ENCODE assay signal across 10 cellular contexts in the genomic region with DNA sequence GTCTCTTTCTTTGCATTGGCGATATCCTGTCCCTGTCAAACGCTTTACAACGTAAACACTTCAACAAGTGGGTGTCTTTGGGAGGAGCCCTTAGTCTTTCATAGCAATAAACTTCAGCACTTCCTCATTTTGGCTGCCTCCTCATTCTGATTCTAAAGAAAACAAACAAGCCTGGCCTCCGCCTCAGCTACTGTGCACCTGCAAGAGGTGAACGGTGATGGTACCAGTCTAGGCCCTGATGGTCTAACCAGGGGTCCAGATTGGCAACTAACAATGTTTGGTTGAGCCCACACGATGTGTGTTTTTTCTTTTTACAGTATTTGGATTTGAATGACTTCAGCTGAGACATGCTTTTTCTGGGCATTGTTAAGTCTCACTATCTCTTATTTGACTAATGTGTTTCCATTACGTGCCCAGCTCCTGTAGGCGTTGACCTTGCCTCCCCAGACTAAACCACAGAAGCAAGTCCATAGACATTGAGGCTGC. TPM values are rescaled to one million over a fixed set of nuclear protein-coding genes. Genes with fewer than 3 reads are reported as not detected.
DNase-seq lines count a peak whose midpoint lies in the region; ATAC-seq and TF ChIP-seq lines count a peak whose summit lies in the region.
"Had no signal": no experiment of that assay in that cellular context is flagged by ENCODE, and none has a peak within 500 bp of the region (broad histone marks: within the 10 kb centered on the region; RNA-seq: fewer than 3 reads in every experiment).

No MANE protein-coding gene starts in this region.

- POLR2A ChIA-PET in T-cell (lab: Charles Lee): interaction anchor here in 1 of 2 donors (0.6 kb wide), 1 partner anchor 1845 kb away, joined by 3 read pairs; no protein-coding TSS in a partner anchor

- no peaks in the 10 kb centered on the region for H3K4me1 ChIP-seq in smooth muscle cell (ENCODE audit: low read depth)
- H3K4me1 ChIP-seq: A549 had no signal

- DNase-seq in activated CD4-positive, CD25-positive, alpha-beta regulatory T cell (lab: John Stamatoyannopoulos, UW): no peak
- DNase-seq in T-cell: peak in 17 of 34 experiments; percentile 1 to 37 (median 3)
- no peak for DNase-seq in smooth muscle cell (lab: John Stamatoyannopoulos, UW; ENCODE audit: unreplicated experiment)
- no peak for DNase-seq in HK-2 (ENCODE audit: unreplicated experiment)
- DNase-seq in hepatic stellate cell (ENCODE audit: low spot score): no peak
- DNase-seq in left lobe of liver (ENCODE audit: low spot score): no peak

- peaks cover 0 to 2% of the 10 kb centered on the region in 2 donors for H3K27me3 Mint-ChIP-seq in T-cell

- H2AFZ ChIP-seq in smooth muscle cell (ENCODE audit: low read depth): peak overlapping the region; percentile 41

- no peak overlapping the region for H3K4me3 ChIP-seq in smooth muscle cell
- H3K4me3 ChIP-seq: A549 had no signal

- peak; percentile 83 to 88 for ATAC-seq in activated CD4-positive, CD25-positive, alpha-beta regulatory T cell treated with anti-CD3 and anti-CD28 coated beads, Interleukin-2, amount 50 U/mL, for 24 hours
- ATAC-seq in HG03139 (IDR thresholded peaks at IDR 0.05; ENCODE audit: unreplicated experiment) (peak; percentile 87), T-cell (replicated peaks in 1 of 4) (peak; percentile 87 to 93 (median 88)), left lobe of liver (no peak)
- ATAC-seq: A549, Panc1 had no signal

- no peaks in the 10 kb centered on the region for H3K9me3 ChIP-seq in smooth muscle cell (replicated peaks; ENCODE audit: low read depth)
- H3K9me3 ChIP-seq: A549 had no signal

- no peaks in the 10 kb centered on the region for H3F3A ChIP-seq in smooth muscle cell (ENCODE audit: low read depth)

- H3K9ac ChIP-seq in smooth muscle cell (ENCODE audit: low read depth): no peak overlapping the region

- no peaks in the 10 kb centered on the region for H3K27me3 ChIP-seq in smooth muscle cell (ENCODE audit: low read depth)

- peaks cover 12 to 16% (median 15%) of the 10 kb centered on the region in 3 donors for H3K4me1 Mint-ChIP-seq in T-cell

- WGBS in smooth muscle cell (ENCODE audit: low lambda C conversion rate): 45% methylated on average over 8 of the region's 8 CpGs

- H4K20me1 ChIP-seq in smooth muscle cell (ENCODE audit: low read depth): no peaks in the 10 kb centered on the region

- H3K36me3 Mint-ChIP-seq in T-cell: no peaks in the 10 kb centered on the region

- H3K79me2 ChIP-seq in smooth muscle cell (ENCODE audit: low read depth): no peaks in the 10 kb centered on the region

- H3K4me2 ChIP-seq in smooth muscle cell: peak overlapping the region; percentile 33
- H3K4me2 ChIP-seq: A549 had no signal

- no peaks in the 10 kb centered on the region for H3K36me3 ChIP-seq in smooth muscle cell (ENCODE audit: low read depth)

- peak overlapping the region; percentile 93 to 98 for H3K27ac Mint-ChIP-seq in T-cell

- CTCF ChIA-PET in T-cell (lab: Charles Lee): interaction anchor here in 1 of 2 donors (0.6 kb wide), 1 partner anchor 169 kb away, joined by 5 read pairs; no protein-coding TSS in a partner anchor

- TF ChIP-seq CTCF in smooth muscle cell (IDR thresholded peaks at IDR 0.05; ENCODE audit: borderline replicate concordance, insufficient read depth, poor library complexity, severe bottlenecking): no peak

- H3K27ac ChIP-seq in smooth muscle cell (ENCODE audit: low read depth): no peak overlapping the region
- H3K27ac ChIP-seq: A549 had no signal

- peak overlapping the region; percentile 14 to 55 (median 53) for H3K4me3 Mint-ChIP-seq in T-cell

- H3K9me3 Mint-ChIP-seq in T-cell: no peaks in the 10 kb centered on the region

RNA-seq across cellular contexts. Expression of gene CUL3, which starts 53.2 kb away (rescaled TPM):
- total RNA-seq in T-cell (10 to 100 TPM; 66.1 to 95.9 (median 82.7) TPM), smooth muscle cell (95.0 and 109 TPM in 2 replicates), left lobe of liver (34.6 TPM)
- 63.4 and 65.8 TPM in 2 replicates for polyA plus RNA-seq in smooth muscle cell
